In the genomic region with DNA sequence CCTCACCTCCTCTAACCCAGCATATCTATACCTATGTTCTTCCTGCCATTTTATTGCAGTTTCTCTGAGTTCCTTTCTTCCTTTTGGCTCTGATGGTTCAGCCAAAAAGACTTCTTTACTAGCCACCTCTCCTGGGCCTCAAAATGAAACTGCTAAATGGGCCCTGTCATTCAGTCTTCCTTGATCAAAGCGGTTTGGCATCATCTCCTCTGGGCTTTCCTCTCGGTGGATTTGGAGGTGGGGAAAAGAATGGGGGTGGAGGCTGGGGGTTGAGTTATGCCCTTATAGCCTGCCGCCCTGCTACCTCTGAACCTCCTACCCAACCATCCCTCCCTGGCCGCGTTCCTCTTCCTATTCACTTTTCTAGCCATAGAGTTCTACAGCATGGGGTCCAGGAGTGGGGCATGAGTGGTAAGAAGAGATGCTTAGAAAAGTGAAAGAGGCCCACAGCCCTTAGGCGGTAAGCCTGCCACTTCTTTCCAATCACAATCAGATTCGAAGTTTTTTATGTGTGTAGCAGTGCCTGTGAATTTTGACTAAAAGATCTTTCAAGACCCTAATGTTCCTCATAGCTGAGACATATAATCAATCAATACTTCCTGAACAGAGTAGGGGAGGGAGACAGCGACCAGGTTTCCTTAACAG, we compare ENCODE assay signal across 7 cellular contexts. TPM values are rescaled to one million over a fixed set of nuclear protein-coding genes. Genes with fewer than 3 reads are reported as not detected.
DNase-seq lines count a peak whose midpoint lies in the region; ATAC-seq and TF ChIP-seq lines count a peak whose summit lies in the region.

No MANE protein-coding gene starts in this region.

- peaks cover 6% of the 10 kb centered on the region for H3K4me1 ChIP-seq in right cardiac atrium (ENCODE audit: control insufficient read depth, insufficient read depth, low read length)

- peaks cover 15% of the 10 kb centered on the region for H3K27me3 ChIP-seq in H7 (ENCODE audit: control insufficient read depth, insufficient read depth, low read length)
- H3K27me3 ChIP-seq in right cardiac atrium (ENCODE audit: control insufficient read depth, insufficient read depth): no peaks in the 10 kb centered on the region

- peaks cover 10% of the 10 kb centered on the region for H3K27me3 Mint-ChIP-seq in activated B cell treated with CpG ODN at 0.5 μM for 24 hours

- no peaks in the 10 kb centered on the region for H3K9me3 ChIP-seq in right cardiac atrium (ENCODE audit: control insufficient read depth, low read length)

- H3K4me1 Mint-ChIP-seq in activated B cell treated with CpG ODN at 0.5 μM for 24 hours: peaks cover 12% of the 10 kb centered on the region

- DNase-seq in H7: peak; percentile 43
- no peak for DNase-seq in activated B cell treated with CpG ODN at 0.5 μM for 24 hours
- DNase-seq in right cardiac atrium: no peak
- DNase-seq in skeletal muscle cell (ENCODE audit: low read depth): no peak
- no peak for DNase-seq in NCI-H187 treated with DMSO at 0.1 percent for 48 hours (lab: John Stamatoyannopoulos, UW)
- DNase-seq in dedifferentiated amniotic fluid mesenchymal stem cell (ENCODE audit: extremely low spot score): no peak

- ATAC-seq in activated B cell treated with CpG ODN at 0.5 μM for 24 hours (ENCODE audit: low read depth): no peak
- ATAC-seq in right cardiac atrium: no peak
- ATAC-seq in GM21367 (IDR thresholded peaks at IDR 0.05; ENCODE audit: unreplicated experiment): no peak

- peak overlapping the region; percentile 63 for H3K4me3 Mint-ChIP-seq in activated B cell treated with CpG ODN at 0.5 μM for 24 hours

- H3K4me3 ChIP-seq in H7 (ENCODE audit: insufficient read depth, low read depth, low read length) (peak overlapping the region; percentile 68), right cardiac atrium (ENCODE audit: low read length) (no peak overlapping the region), skeletal muscle cell (ENCODE audit: low read depth, low read length) (peak overlapping the region; percentile 91)

- H3K36me3 Mint-ChIP-seq in activated B cell treated with CpG ODN at 0.5 μM for 24 hours (ENCODE audit: low read depth): no peaks in the 10 kb centered on the region

- H3K9me3 Mint-ChIP-seq in activated B cell treated with CpG ODN at 0.5 μM for 24 hours: no peaks in the 10 kb centered on the region

- peaks cover 7% of the 10 kb centered on the region for H3K36me3 ChIP-seq in H7 (replicated peaks; ENCODE audit: control insufficient read depth, insufficient read depth, low read length)

- 51% methylated on average over 8 of the region's 8 CpGs for WGBS in right cardiac atrium

- CTCF ChIA-PET in activated B cell treated with CpG ODN at 0.5 μM for 24 hours (lab: Charles Lee): interaction anchor here (0.6 kb wide), 1 partner anchor 49 kb away, joined by 3 read pairs; no protein-coding TSS in a partner anchor

- TF ChIP-seq CTCF in activated B cell treated with CpG ODN at 0.5 μM for 24 hours (IDR thresholded peaks at IDR 0.05): no peak

- no peak overlapping the region for H3K27ac Mint-ChIP-seq in activated B cell treated with CpG ODN at 0.5 μM for 24 hours

- H3K27ac ChIP-seq in right cardiac atrium (ENCODE audit: low read length): peak overlapping the region; percentile 33

- POLR2A ChIA-PET in activated B cell treated with CpG ODN at 0.5 μM for 24 hours (lab: Charles Lee): no interaction called here

- intact Hi-C loops in activated B cell treated with CpG ODN at 0.5 μM for 24 hours (cut with micrococcal nuclease): no loop called here
- intact Hi-C loops in right cardiac atrium (cut with DNase I): no loop called here

RNA-seq across cellular contexts. Expression of a gene that starts 2.5 kb away (rescaled TPM):
- 27.0 and 27.5 TPM in 2 replicates for total RNA-seq in H7 (2014; rRNA removed; shearing (Covaris generic))
- total RNA-seq in activated B cell treated with CpG ODN at 0.5 μM for 24 hours (0.29 and 0.67 TPM in 2 replicates), right cardiac atrium (1 to 10 TPM; 5.7 to 6.9 (median 6.6) TPM)
- 4.8 TPM for polyA plus RNA-seq in right cardiac atrium

RNA-seq across cellular contexts. Expression of a gene that starts 23.0 kb away (rescaled TPM):
- total RNA-seq in H7 (2014; rRNA removed; shearing (Covaris generic)): 96.5 and 104 TPM in 2 replicates
- total RNA-seq in activated B cell treated with CpG ODN at 0.5 μM for 24 hours (28.4 and 33.2 TPM in 2 replicates), right cardiac atrium (10 to 100 TPM; 16.5 to 33.5 (median 27.2) TPM)
- 29.6 TPM for polyA plus RNA-seq in right cardiac atrium

RNA-seq across cellular contexts. Expression of a gene that starts 30.1 kb away (rescaled TPM):
- 13.2 and 16.9 TPM in 2 replicates for total RNA-seq in H7 (2014; rRNA removed; shearing (Covaris generic))
- 13.5 and 14.0 TPM in 2 replicates for total RNA-seq in activated B cell treated with CpG ODN at 0.5 μM for 24 hours
- 10 to 100 TPM in 1 of 4 donors, 1 to 10 TPM in 3; 5.8 to 11.4 (median 6.7) TPM for total RNA-seq in right cardiac atrium
- polyA plus RNA-seq in right cardiac atrium: 4.1 TPM

RNA-seq across cellular contexts. Expression of a gene that starts 50.7 kb away (rescaled TPM):
- 86.7 and 114 TPM in 2 replicates for total RNA-seq in H7 (2014; rRNA removed; shearing (Covaris generic))
- 75.3 and 96.5 TPM in 2 replicates for total RNA-seq in activated B cell treated with CpG ODN at 0.5 μM for 24 hours
- 10 to 100 TPM; 37.3 to 52.1 (median 49.5) TPM for total RNA-seq in right cardiac atrium
- 22.0 TPM for polyA plus RNA-seq in right cardiac atrium

RNA-seq across cellular contexts. Expression of a gene that starts 54.8 kb away (rescaled TPM):
- total RNA-seq in H7 (2014; rRNA removed; shearing (Covaris generic)): 262 and 328 TPM in 2 replicates
- 53.3 and 67.5 TPM in 2 replicates for total RNA-seq in activated B cell treated with CpG ODN at 0.5 μM for 24 hours
- 100 to 1,000 TPM; 108 to 126 (median 112) TPM for total RNA-seq in right cardiac atrium
- polyA plus RNA-seq in right cardiac atrium: 140 TPM
